ENCODE assay signal across 14 cellular contexts in the genomic region with DNA sequence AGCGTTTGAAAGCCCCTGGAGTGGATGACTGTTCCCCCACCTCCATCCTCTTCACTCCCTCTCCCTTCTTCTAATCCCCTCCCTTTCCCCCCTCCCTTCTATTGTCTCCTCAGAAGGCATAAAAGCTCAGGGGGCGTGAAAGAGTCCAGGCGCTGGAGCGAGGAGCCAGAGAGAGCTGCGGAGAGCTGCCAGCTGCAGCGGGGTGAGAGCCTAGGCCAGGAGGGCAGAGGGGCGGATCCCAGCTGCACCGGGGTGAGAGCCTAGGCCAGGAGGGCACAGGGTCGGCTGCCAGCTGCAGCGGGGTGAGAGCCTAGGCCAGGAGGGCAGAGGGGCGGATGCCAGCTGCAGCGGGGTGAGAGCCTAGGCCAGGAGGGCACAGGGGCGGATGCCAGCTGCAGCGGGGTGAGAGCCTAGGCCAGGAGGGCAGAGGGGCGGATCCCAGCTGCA. TPM values are rescaled to one million over a fixed set of nuclear protein-coding genes. Genes with fewer than 3 reads are reported as not detected.
DNase-seq lines count a peak whose midpoint lies in the region; ATAC-seq, FAIRE-seq and TF ChIP-seq lines count a peak whose summit lies in the region.
"Not testable (repeated sequence)": the region's sequence is repeated elsewhere in the genome, so short reads cannot be mapped to it uniquely, and the experiment has no call there.
"Had no signal": no experiment of that assay in that cellular context is flagged by ENCODE, and none has a peak within 500 bp of the region (broad histone marks: within the 10 kb centered on the region; RNA-seq: fewer than 3 reads in every experiment).

Gene GALP (plus strand): TSS at position 148 of the 447 bp plus-strand sequence. CDS start 1,101 bp downstream, outside the sequence.

- not testable (repeated sequence) for H3K9me3 ChIP-seq in BLaER1; H1 (ENCODE audit: insufficient read depth in 2 of 2, low read depth in 1 of 2, low read length in 1 of 2)

- H2BK120ac ChIP-seq in H1 (replicated peaks; ENCODE audit: low read depth, low read length), result not testable (repeated sequence)

- H2AK5ac ChIP-seq in H1 (ENCODE audit: low read depth, low read length), result not testable (repeated sequence)

- peaks cover 22% of the 10 kb centered on the region for H3K4me1 Mint-ChIP-seq in neural crest cell

- not testable (repeated sequence) for H2BK12ac ChIP-seq in H1 (ENCODE audit: low read depth, low read length)

- not testable (repeated sequence) for TF ChIP-seq EP300 in H1 (IDR thresholded peaks at IDR 0.05; ENCODE audit: borderline replicate concordance in 1 of 2, low read depth in 2 of 2, low read length in 2 of 2)

- not testable (repeated sequence) for H4K91ac ChIP-seq in H1 (replicated peaks; ENCODE audit: insufficient read length, low read length)

- not testable (repeated sequence) for H3K14ac ChIP-seq in H1 (ENCODE audit: insufficient read length)

- DNase-seq in H7 (peak; percentile 63), NCI-H345 (lab: John Stamatoyannopoulos, UW) (peak; percentile 4), RPMI8226 (peak; percentile 88), left lobe of liver (ENCODE audit: low spot score) (peak; percentile 90), neural crest cell (ENCODE audit: low read depth, low spot score) (peak; percentile 23)
- not testable (repeated sequence) for DNase-seq in H1 (ENCODE audit: low read depth in 1 of 2, low spot score in 2 of 2)

- H3K9me3 Mint-ChIP-seq in neural crest cell, result not testable (repeated sequence)

- H3K36me3 Mint-ChIP-seq in neural crest cell (ENCODE audit: low read depth), result not testable (repeated sequence)

- not testable (repeated sequence) for H3K23ac ChIP-seq in H1 (ENCODE audit: insufficient read length)

- CTCF ChIA-PET in H1 (lab: Charles Lee; ENCODE audit: partially characterized antibody), result interaction anchor here (0.5 to 13.8 kb wide), 15 partner anchors 9 to 929 kb away, joined by 3 to 137 read pairs (median 4); partner anchors contain the start of genes EDDM13 and ZNF784

- not testable (repeated sequence) for H3K79me1 ChIP-seq in H1 (ENCODE audit: low read depth, low read length)

- TF ChIP-seq CTCF in H1 (IDR thresholded peaks at IDR 0.05; ENCODE audit: control extremely low read depth in 1 of 3, insufficient read depth in 1 of 3, low read depth in 1 of 3, low read length in 3 of 3); neural crest cell (conservative IDR thresholded peaks at IDR 0.05): not testable (repeated sequence)

- peak within 1 kb of the TSS; percentile 26; the same call in 1 of the 2 replicates for H3K27ac ChIP-seq in BLaER1
- H3K27ac ChIP-seq in H1 (ENCODE audit: low read depth, low read length), result not testable (repeated sequence)

- H2AFZ ChIP-seq in H1 (ENCODE audit: low read length), result peak within 1 kb of the TSS; percentile 79; the same call in 1 of the 2 replicates

- H3K27me3 Mint-ChIP-seq in neural crest cell (ENCODE audit: low read depth), result not testable (repeated sequence)

- not testable (repeated sequence) for H2BK5ac ChIP-seq in H1 (ENCODE audit: low read depth, low read length)

- not testable (repeated sequence) for H2BK15ac ChIP-seq in H1 (ENCODE audit: low read length)

- not testable (repeated sequence) for H3K56ac ChIP-seq in H1 (replicated peaks; ENCODE audit: insufficient read length, low read depth, low read length)

- peak within 1 kb of the TSS; percentile 78 for H3K27ac Mint-ChIP-seq in neural crest cell (ENCODE audit: unreplicated experiment)

- H3K18ac ChIP-seq in H1 (ENCODE audit: extremely low read depth, low read length), result not testable (repeated sequence)

- FAIRE-seq in H1 (lab: Jason Lieb, UNC), result not testable (repeated sequence)

- H3K4ac ChIP-seq in H1 (replicated peaks; ENCODE audit: insufficient read length, low read depth, low read length), result not testable (repeated sequence)

- not testable (repeated sequence) for H3K36me3 ChIP-seq in BLaER1; H7 (replicated peaks; ENCODE audit: control insufficient read depth, insufficient read depth, low read length); H1 (ENCODE audit: control insufficient read depth in 2 of 4, insufficient read depth in 4 of 4, low read length in 3 of 4)

- peaks cover 34% of the 10 kb centered on the region for H3K4me1 ChIP-seq in BLaER1
- not testable (repeated sequence) for H3K4me1 ChIP-seq in H1 (replicated peaks in 1 of 4; ENCODE audit: control insufficient read depth in 3 of 4, insufficient read depth in 4 of 4, low read length in 3 of 4)

- TF ChIP-seq RAD21 in H1 (IDR thresholded peaks at IDR 0.05 in 1 of 2, conservative IDR thresholded peaks at IDR 0.05 in 1 of 2; ENCODE audit: low read depth in 2 of 2, low read length in 2 of 2), result not testable (repeated sequence)

- not testable (repeated sequence) for H3K79me2 ChIP-seq in H1 (ENCODE audit: control insufficient read depth in 1 of 2, insufficient read depth in 2 of 2, low read length in 2 of 2)

- not testable (repeated sequence) for TF ChIP-seq POLR2A in H1 (IDR thresholded peaks at IDR 0.05; ENCODE audit: control extremely low read depth in 1 of 2, low read depth in 2 of 2, low read length in 2 of 2)

- H3K27me3 ChIP-seq in BLaER1; H7 (ENCODE audit: control insufficient read depth, insufficient read depth, low read length); H1 (replicated peaks in 1 of 4; ENCODE audit: control insufficient read depth in 3 of 4, extremely low read depth in 1 of 4, insufficient read depth in 3 of 4, low read length in 3 of 4): not testable (repeated sequence)

- not testable (repeated sequence) for H2BK20ac ChIP-seq in H1 (ENCODE audit: low read length)

- WGBS in H1 (ENCODE audit: extremely low coverage in 1 of 2, insufficient coverage in 1 of 2, insufficient read length in 1 of 2, insufficient replicate concordance in 2 of 2, low coverage in 1 of 2, low lambda C conversion rate in 2 of 2, missing lambda C conversion rate in 1 of 2), 2 experiments, result 71% methylated on average over 15 of the region's 15 CpGs; no CpG with 5 or more reads in 1 of the 2 experiments

- POLR2A ChIA-PET in H1 (lab: Charles Lee; ENCODE audit: partially characterized antibody), result not testable (repeated sequence)

- not testable (repeated sequence) for H3K4me3 Mint-ChIP-seq in neural crest cell

- H3K4me2 ChIP-seq in BLaER1, result peak within 1 kb of the TSS; percentile 72
- not testable (repeated sequence) for H3K4me2 ChIP-seq in H1 (ENCODE audit: insufficient read depth in 1 of 2, low read depth in 2 of 2, low read length in 2 of 2)

- not testable (repeated sequence) for H4K8ac ChIP-seq in H1 (ENCODE audit: extremely low read depth, insufficient read depth, low read length)

- H4K5ac ChIP-seq in H1 (ENCODE audit: insufficient read length, low read depth, low read length), result not testable (repeated sequence)

- not testable (repeated sequence) for H3K4me3 ChIP-seq in BLaER1; H7 (ENCODE audit: insufficient read depth, low read depth, low read length); H1 (ENCODE audit: extremely low read depth in 1 of 4, insufficient read depth in 2 of 4, low read depth in 3 of 4, low read length in 4 of 4)

- ATAC-seq in left lobe of liver, result peak; percentile 66

- not testable (repeated sequence) for H3K9ac ChIP-seq in BLaER1; H1 (replicated peaks in 1 of 4; ENCODE audit: extremely low read depth in 1 of 4, low read depth in 3 of 4, low read length in 3 of 4)

- H3K23me2 ChIP-seq in H1 (ENCODE audit: low read depth, low read length), result not testable (repeated sequence)

- H4K20me1 ChIP-seq in BLaER1; H1 (replicated peaks in 1 of 2; ENCODE audit: control insufficient read depth in 1 of 2, insufficient read depth in 2 of 2, low read length in 2 of 2): not testable (repeated sequence)

RNA-seq across cellular contexts. Expression of gene GALP, which starts in this region (rescaled TPM):
- not detected in 2 replicates for total RNA-seq in H7 (2014; rRNA removed; shearing (Covaris generic))
- total RNA-seq in H1 (2021; fragmentation: NEBNext Ultra II Directional; extraction: Animal tissue kit (Norgen Biotek cat#: 25700)), result not detected in 2 replicates
- polyA plus RNA-seq in H1 (2011; rRNA removed), result 0.14 and 0.19 TPM in 2 replicates
- not detected for polyA plus RNA-seq in H1 (2011; cell fraction: cytosol; rRNA removed)
- not detected for polyA plus RNA-seq in H1 (2011; cell fraction: nucleus; rRNA removed)
- polyA plus RNA-seq in H1 (2012, experiment 1 of 2), result not detected in 4 replicates
- not detected for polyA plus RNA-seq in H1 (2012, experiment 2 of 2)
- polyA plus RNA-seq in H1 (2013, experiment 1 of 2), result not detected
- not detected for polyA plus RNA-seq in H1 (2013, experiment 2 of 2)
- polyA minus RNA-seq in H1 (2011; rRNA and poly(A)+ RNA removed), result not detected in 2 replicates
- polyA minus RNA-seq in H1 (2011; cell fraction: cytosol; rRNA and poly(A)+ RNA removed), result not detected
- not detected for polyA minus RNA-seq in H1 (2011; cell fraction: nucleus; rRNA and poly(A)+ RNA removed)
- not detected for total RNA-seq in left lobe of liver
- 0.37 TPM in 1 of 2 replicates, not detected in the other for total RNA-seq in neural crest cell
- total RNA-seq: A673; CD4-positive, CD25-positive, alpha-beta regulatory T cell; G401; GM12878; HT-29 had no signal
- polyA plus RNA-seq: BJ; CD4-positive, CD25-positive, alpha-beta regulatory T cell; GM12878; IgD-negative memory B cell had no signal

Comparison
In these comparisons a context has a peak if more than half of its experiments do, and no peak if none do; other contexts are left out.
1. Peak in DNase-seq in H7; RNA of the gene not detected or under 1 TPM.
2. Peak in DNase-seq and ATAC-seq in left lobe of liver; RNA of the gene not detected or under 1 TPM.
3. Peak in DNase-seq in neural crest cell; RNA of the gene not detected or under 1 TPM.